Comparison of ENCODE assay signal across 8 cellular contexts in the genomic region with DNA sequence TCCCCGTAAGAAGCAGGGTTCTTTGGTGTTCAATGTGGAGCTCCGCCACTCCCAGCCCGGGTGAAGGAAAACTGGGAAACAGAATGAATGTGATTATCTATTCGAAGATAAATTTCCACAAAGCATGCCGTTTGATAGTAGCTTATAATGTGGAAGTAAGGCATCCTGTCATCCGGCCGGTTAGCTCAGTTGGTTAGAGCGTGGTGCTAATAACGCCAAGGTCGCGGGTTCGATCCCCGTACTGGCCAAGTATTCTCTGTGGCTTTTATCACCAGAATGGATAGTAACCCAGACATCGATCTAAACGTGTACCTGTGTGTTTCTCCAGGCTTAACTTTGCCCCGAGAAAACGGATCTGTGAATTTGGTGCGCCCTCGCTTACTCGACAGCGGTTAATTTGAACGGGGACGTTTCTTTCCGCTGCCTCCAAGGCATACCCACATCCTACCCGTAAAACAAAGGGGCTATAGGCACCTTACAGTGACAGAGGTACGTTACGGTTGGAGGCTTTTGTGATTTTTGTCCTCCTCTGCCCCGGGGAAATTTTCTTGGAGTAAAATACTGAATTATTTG.
DNase-seq lines count a peak whose midpoint lies in the region; ATAC-seq and TF ChIP-seq lines count a peak whose summit lies in the region.

No MANE protein-coding gene starts in this region.

- TF ChIP-seq CTCF in GM23338 (conservative IDR thresholded peaks at IDR 0.05; ENCODE audit: low read depth in 2 of 2): no peak
- no peak for TF ChIP-seq CTCF in foreskin fibroblast (IDR thresholded peaks at IDR 0.05; ENCODE audit: low read depth, low read length)
- TF ChIP-seq CTCF in neutrophil (IDR thresholded peaks at IDR 0.05): no peak

- H3K36me3 ChIP-seq in GM23338 (ENCODE audit: insufficient read depth) (no peaks in the 10 kb centered on the region), neutrophil (no peaks in the 10 kb centered on the region), subcutaneous abdominal adipose tissue (ENCODE audit: control insufficient read depth in 5 of 5, insufficient read depth in 5 of 5, low read length in 5 of 5) (no peaks in the 10 kb centered on the region)

- peak overlapping the region; percentile 77 for H3K4me3 ChIP-seq in GM23338
- H3K4me3 ChIP-seq in foreskin fibroblast (ENCODE audit: low read depth in 1 of 2, low read length in 2 of 2): peak overlapping the region; percentile 74
- peak overlapping the region; percentile 21 to 23 for H3K4me3 ChIP-seq in neutrophil (ENCODE audit: low read depth in 1 of 2, low read length in 1 of 2)
- peak overlapping the region; percentile 67 to 90 (median 81) for H3K4me3 ChIP-seq in subcutaneous abdominal adipose tissue (ENCODE audit: low read depth in 1 of 5, low read length in 5 of 5)

- peaks cover 27% of the 10 kb centered on the region for H3K27me3 Mint-ChIP-seq in GM23338 (ENCODE audit: insufficient read depth, low read depth, poor library complexity)

- H3K4me1 Mint-ChIP-seq in GM23338: no peaks in the 10 kb centered on the region; the same call in 1 of the 3 replicates

- H3K9me3 ChIP-seq in neutrophil: no peaks in the 10 kb centered on the region
- H3K9me3 ChIP-seq in subcutaneous abdominal adipose tissue (ENCODE audit: control insufficient read depth in 5 of 5, low read length in 5 of 5): peaks cover 0 to 4% (median 0%) of the 10 kb centered on the region in 5 donors

- peak overlapping the region; percentile 86 for H3K27ac Mint-ChIP-seq in GM23338

- H4K20me1 ChIP-seq in GM23338 (replicated peaks; ENCODE audit: insufficient read depth): no peaks in the 10 kb centered on the region

- peak overlapping the region; percentile 38 to 69 (median 56) for H3K9ac ChIP-seq in subcutaneous abdominal adipose tissue (ENCODE audit: low read length in 5 of 5)

- no peaks in the 10 kb centered on the region for H3K79me2 ChIP-seq in GM23338 (replicated peaks; ENCODE audit: insufficient read depth)

- peak overlapping the region; percentile 85 for H2AFZ ChIP-seq in GM23338

- H3K9me2 ChIP-seq in GM23338 (ENCODE audit: insufficient read depth): no peaks in the 10 kb centered on the region

- no peak overlapping the region for H3K27ac ChIP-seq in GM23338 (ENCODE audit: low read depth)
- no peak overlapping the region for H3K27ac ChIP-seq in neutrophil
- H3K27ac ChIP-seq in subcutaneous abdominal adipose tissue (ENCODE audit: low read depth, low read length): no peak overlapping the region

- H3K4me3 Mint-ChIP-seq in GM23338: peak overlapping the region; percentile 93

- DNase-seq in DMS153 (lab: John Stamatoyannopoulos, UW) (peak; percentile 91), GM23338 (ENCODE audit: low spot score) (peak; percentile 96), LHCN-M2 (ENCODE audit: low read depth) (peak; percentile 89), RPMI7951 (ENCODE audit: low read depth) (peak; percentile 85), foreskin fibroblast (peak; percentile 86 to 93)
- DNase-seq in activated T-helper 1 cell treated with anti-CD3 and anti-CD28 coated beads, Interleukin-2, amount 50 U/mL, for 16 hours (ENCODE audit: low read depth in 1 of 2, low spot score in 1 of 2): peak; percentile 71 to 72

- peak overlapping the region; percentile 79 for H3K4me2 ChIP-seq in GM23338

- peaks cover 12% of the 10 kb centered on the region; the same call in 2 of the 3 replicates for H3K9me3 Mint-ChIP-seq in GM23338

- H3K36me3 Mint-ChIP-seq in GM23338 (ENCODE audit: low read depth): peaks cover 4% of the 10 kb centered on the region; the same call in 2 of the 3 replicates

- no peaks in the 10 kb centered on the region for H3F3A ChIP-seq in GM23338 (replicated peaks; ENCODE audit: low read depth)

- ATAC-seq in GM23338: peak; percentile 83

- H3K4me1 ChIP-seq in GM23338 (ENCODE audit: insufficient read depth): 0 out of 2 replicates have a peak, but pooled peaks cover 4% of the 10 kb centered on the region
- H3K4me1 ChIP-seq in neutrophil (ENCODE audit: control insufficient read depth in 1 of 2, insufficient read depth in 1 of 2, low read depth in 1 of 2, low read length in 1 of 2): peaks cover 12 to 13% of the 10 kb centered on the region in 2 experiments
- H3K4me1 ChIP-seq in subcutaneous abdominal adipose tissue (ENCODE audit: control insufficient read depth in 5 of 5, insufficient read depth in 5 of 5, low read length in 5 of 5): peaks cover 4 to 18% (median 14%) of the 10 kb centered on the region in 5 donors

- no peaks in the 10 kb centered on the region for H3K27me3 ChIP-seq in GM23338 (ENCODE audit: insufficient read depth)
- H3K27me3 ChIP-seq in neutrophil: peaks cover 100% of the 10 kb centered on the region
- H3K27me3 ChIP-seq in subcutaneous abdominal adipose tissue (ENCODE audit: control insufficient read depth in 5 of 5, insufficient read depth in 4 of 5, low read length in 5 of 5): no peaks in the 10 kb centered on the region

TF ChIP-seq in GM23338, 12 proteins besides CTCF, POLR2A, EP300 and RAD21:
- TF ChIP-seq NANOG (IDR thresholded peaks at IDR 0.05; ENCODE audit: borderline replicate concordance): 0 out of 2 replicates have a peak, but pooled peaks have one; percentile 3
- peak; percentile 75; the same call in 1 of the 2 replicates for TF ChIP-seq ZNF114 (CRISPR knock-in tag; IDR thresholded peaks at IDR 0.05)
- TF ChIP-seq, protein P1, sequence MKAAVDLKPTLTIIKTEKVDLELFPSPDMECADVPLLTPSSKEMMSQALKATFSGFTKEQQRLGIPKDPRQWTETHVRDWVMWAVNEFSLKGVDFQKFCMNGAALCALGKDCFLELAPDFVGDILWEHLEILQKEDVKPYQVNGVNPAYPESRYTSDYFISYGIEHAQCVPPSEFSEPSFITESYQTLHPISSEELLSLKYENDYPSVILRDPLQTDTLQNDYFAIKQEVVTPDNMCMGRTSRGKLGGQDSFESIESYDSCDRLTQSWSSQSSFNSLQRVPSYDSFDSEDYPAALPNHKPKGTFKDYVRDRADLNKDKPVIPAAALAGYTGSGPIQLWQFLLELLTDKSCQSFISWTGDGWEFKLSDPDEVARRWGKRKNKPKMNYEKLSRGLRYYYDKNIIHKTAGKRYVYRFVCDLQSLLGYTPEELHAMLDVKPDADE (IDR thresholded peaks at IDR 0.05): peak; percentile 68; the same call in 1 of the 2 replicates
- no peak for TF ChIP-seq ZNF331 (CRISPR knock-in tag; IDR thresholded peaks at IDR 0.05; ENCODE audit: low read depth)
- TF ChIP-seq STAT1 (IDR thresholded peaks at IDR 0.05; ENCODE audit: unreplicated experiment): no peak
- no peak for TF ChIP-seq EZH2 (IDR thresholded peaks at IDR 0.05; ENCODE audit: low read depth, unreplicated experiment)
- peak; percentile 76 for TF ChIP-seq CREB1 (CRISPR knock-in tag; IDR thresholded peaks at IDR 0.05; ENCODE audit: low read depth)
- TF ChIP-seq, protein P2, sequence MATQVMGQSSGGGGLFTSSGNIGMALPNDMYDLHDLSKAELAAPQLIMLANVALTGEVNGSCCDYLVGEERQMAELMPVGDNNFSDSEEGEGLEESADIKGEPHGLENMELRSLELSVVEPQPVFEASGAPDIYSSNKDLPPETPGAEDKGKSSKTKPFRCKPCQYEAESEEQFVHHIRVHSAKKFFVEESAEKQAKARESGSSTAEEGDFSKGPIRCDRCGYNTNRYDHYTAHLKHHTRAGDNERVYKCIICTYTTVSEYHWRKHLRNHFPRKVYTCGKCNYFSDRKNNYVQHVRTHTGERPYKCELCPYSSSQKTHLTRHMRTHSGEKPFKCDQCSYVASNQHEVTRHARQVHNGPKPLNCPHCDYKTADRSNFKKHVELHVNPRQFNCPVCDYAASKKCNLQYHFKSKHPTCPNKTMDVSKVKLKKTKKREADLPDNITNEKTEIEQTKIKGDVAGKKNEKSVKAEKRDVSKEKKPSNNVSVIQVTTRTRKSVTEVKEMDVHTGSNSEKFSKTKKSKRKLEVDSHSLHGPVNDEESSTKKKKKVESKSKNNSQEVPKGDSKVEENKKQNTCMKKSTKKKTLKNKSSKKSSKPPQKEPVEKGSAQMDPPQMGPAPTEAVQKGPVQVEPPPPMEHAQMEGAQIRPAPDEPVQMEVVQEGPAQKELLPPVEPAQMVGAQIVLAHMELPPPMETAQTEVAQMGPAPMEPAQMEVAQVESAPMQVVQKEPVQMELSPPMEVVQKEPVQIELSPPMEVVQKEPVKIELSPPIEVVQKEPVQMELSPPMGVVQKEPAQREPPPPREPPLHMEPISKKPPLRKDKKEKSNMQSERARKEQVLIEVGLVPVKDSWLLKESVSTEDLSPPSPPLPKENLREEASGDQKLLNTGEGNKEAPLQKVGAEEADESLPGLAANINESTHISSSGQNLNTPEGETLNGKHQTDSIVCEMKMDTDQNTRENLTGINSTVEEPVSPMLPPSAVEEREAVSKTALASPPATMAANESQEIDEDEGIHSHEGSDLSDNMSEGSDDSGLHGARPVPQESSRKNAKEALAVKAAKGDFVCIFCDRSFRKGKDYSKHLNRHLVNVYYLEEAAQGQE (IDR thresholded peaks at IDR 0.05; ENCODE audit: unreplicated experiment): no peak

Comparison
In these comparisons a context has a peak if more than half of its experiments do, and no peak if none do; other contexts are left out.
1. H3K4me3 ChIP-seq: peak in every context shown above with its lines; median percentile 81 in subcutaneous abdominal adipose tissue; 77 in GM23338; 74 in foreskin fibroblast; 22 in neutrophil.